ENCODE assay signal across 8 cellular contexts in genomic region chr17:76384987-76385891, GRCh38. TPM values are rescaled to one million over a fixed set of nuclear protein-coding genes. Genes with fewer than 3 reads are reported as not detected.
DNase-seq lines count a peak whose midpoint lies in the region; ATAC-seq and TF ChIP-seq lines count a peak whose summit lies in the region.

No MANE protein-coding gene starts in this region.

- H3K36me3 ChIP-seq in Caco-2 (ENCODE audit: control insufficient read depth, insufficient read depth, low read length) (no peaks in the 10 kb centered on the region), esophagus muscularis mucosa (peaks cover 0 to 16% (median 6%) of the 10 kb centered on the region in 4 donors), uterus (no peaks in the 10 kb centered on the region)

- peaks cover 30% of the 10 kb centered on the region for H3K36me3 Mint-ChIP-seq in Caco-2 (ENCODE audit: insufficient read depth, unreplicated experiment)
- no peaks in the 10 kb centered on the region for H3K36me3 Mint-ChIP-seq in natural killer cell treated with Interleukin-12 subunit alpha and Interleukin-12 subunit beta and Interleukin-15 and Interleukin-18, amount 100 ng/mL, for 72 hours

- H3K27ac ChIP-seq in esophagus muscularis mucosa (replicated peaks in 1 of 4) (peak overlapping the region; percentile 79 to 91 (median 84)), uterus (peak overlapping the region; percentile 74 to 75)

- POLR2A ChIA-PET in Caco-2 (lab: Charles Lee): interaction anchor here (0.7 kb wide), 1 partner anchor 13 kb away, joined by 3 read pairs; no protein-coding TSS in a partner anchor

- 0% methylated on average over 12 of the region's 74 CpGs for WGBS in esophagus muscularis mucosa

- DNase-seq in Caco-2 (peak in 1 of 2 experiments; percentile 52), LNCaP clone FGC (ENCODE audit: low read depth) (no peak), activated T-cell treated with anti-CD3 and anti-CD28 coated beads for 1 hour (ENCODE audit: low read depth) (peak; percentile 31), esophagus muscularis mucosa (ENCODE audit: extremely low spot score) (no peak), uterus (peak in 1 of 2 donors; percentile 44), DMS79 treated with DMSO at 0.1 percent for 48 hours (lab: John Stamatoyannopoulos, UW) (no peak), NCI-H2029 (lab: John Stamatoyannopoulos, UW) (no peak)
- DNase-seq in natural killer cell treated with Interleukin-12 subunit alpha and Interleukin-12 subunit beta and Interleukin-15 and Interleukin-18, amount 100 ng/mL, for 72 hours (ENCODE audit: low spot score): peak; percentile 80

- TF ChIP-seq CTCF in Caco-2 (IDR thresholded peaks at IDR 0.05; ENCODE audit: insufficient read depth in 1 of 2, low read depth in 1 of 2, low read length in 1 of 2, severe bottlenecking in 1 of 2, unreplicated experiment in 1 of 2) (no peak), LNCaP clone FGC (IDR thresholded peaks at IDR 0.05; ENCODE audit: control insufficient read depth, extremely low read depth, insufficient read depth) (no peak), esophagus muscularis mucosa (IDR thresholded peaks at IDR 0.05) (no peak), uterus (IDR thresholded peaks at IDR 0.05) (no peak)

- H3K4me1 ChIP-seq in Caco-2 (peaks cover 14% of the 10 kb centered on the region), esophagus muscularis mucosa (peaks cover 32 to 63% (median 57%) of the 10 kb centered on the region in 4 donors), uterus (peaks cover 0 to 25% of the 10 kb centered on the region in 2 donors)

- TF ChIP-seq POLR2A in esophagus muscularis mucosa (IDR thresholded peaks at IDR 0.05; ENCODE audit: low read depth) (no peak), uterus (IDR thresholded peaks at IDR 0.05) (no peak)

- H3K27me3 ChIP-seq in Caco-2 (replicated peaks; ENCODE audit: control insufficient read depth, insufficient read depth, low read length): peaks cover 1% of the 10 kb centered on the region; the same call in 1 of the 2 replicates
- H3K27me3 ChIP-seq in esophagus muscularis mucosa: peaks cover 0 to 51% (median 4%) of the 10 kb centered on the region in 4 donors
- H3K27me3 ChIP-seq in uterus: peaks cover 0 to 17% of the 10 kb centered on the region in 2 donors

- intact Hi-C loops in Caco-2 (cut with micrococcal nuclease; ENCODE audit: unreplicated experiment) (loop anchor here (1.0 kb wide), 1 partner anchor 82 kb away; no protein-coding TSS in a partner anchor), esophagus muscularis mucosa (cut with DNase I) (loop anchor here (5.0 kb wide), 1 partner anchor 33 kb away; the partner anchor contains the start of gene PRPSAP1), uterus (cut with DNase I; ENCODE audit: low total_unique reads) (no loop called here)

- H3K9me3 ChIP-seq in Caco-2 (no peaks in the 10 kb centered on the region), esophagus muscularis mucosa (no peaks in the 10 kb centered on the region), uterus (no peaks in the 10 kb centered on the region)

- H3K4me3 ChIP-seq in Caco-2 (ENCODE audit: low read depth, low read length) (peak overlapping the region; percentile 76), LNCaP clone FGC (ENCODE audit: low read depth, low read length) (peak overlapping the region; percentile 56), esophagus muscularis mucosa (peak overlapping the region; percentile 64 to 73 (median 68)), uterus (peak overlapping the region; percentile 33 to 48)

- CTCF ChIA-PET in Caco-2 (lab: Charles Lee): interaction anchor here (0.7 to 5.6 kb wide), 10 partner anchors 11 to 243 kb away, joined by 3 to 49 read pairs (median 4); partner anchors contain the start of gene PRPSAP1

- BruUV-seq in Caco-2 (replicated peaks; lab: Mats Ljungman, UMichigan): TSS peak; percentile 9

- H3K9me3 Mint-ChIP-seq in Caco-2 (ENCODE audit: unreplicated experiment): no peaks in the 10 kb centered on the region
- H3K9me3 Mint-ChIP-seq in natural killer cell treated with Interleukin-12 subunit alpha and Interleukin-12 subunit beta and Interleukin-15 and Interleukin-18, amount 100 ng/mL, for 72 hours: no peaks in the 10 kb centered on the region

- no peaks in the 10 kb centered on the region for H3K4me1 Mint-ChIP-seq in Caco-2 (ENCODE audit: low read depth, unreplicated experiment)
- peaks cover 0 to 12% of the 10 kb centered on the region in 2 donors for H3K4me1 Mint-ChIP-seq in natural killer cell treated with Interleukin-12 subunit alpha and Interleukin-12 subunit beta and Interleukin-15 and Interleukin-18, amount 100 ng/mL, for 72 hours (ENCODE audit: low read depth in 2 of 2)

- H3K27ac Mint-ChIP-seq in Caco-2 (ENCODE audit: unreplicated experiment): no peak overlapping the region
- H3K27ac Mint-ChIP-seq in natural killer cell treated with Interleukin-12 subunit alpha and Interleukin-12 subunit beta and Interleukin-15 and Interleukin-18, amount 100 ng/mL, for 72 hours: no peak overlapping the region

- peak overlapping the region; percentile 91 for H3K4me3 Mint-ChIP-seq in Caco-2 (ENCODE audit: unreplicated experiment)
- H3K4me3 Mint-ChIP-seq in natural killer cell treated with Interleukin-12 subunit alpha and Interleukin-12 subunit beta and Interleukin-15 and Interleukin-18, amount 100 ng/mL, for 72 hours: peak overlapping the region; percentile 44

- no peaks in the 10 kb centered on the region for H3K27me3 Mint-ChIP-seq in Caco-2 (ENCODE audit: insufficient read depth, unreplicated experiment)
- H3K27me3 Mint-ChIP-seq in natural killer cell treated with Interleukin-12 subunit alpha and Interleukin-12 subunit beta and Interleukin-15 and Interleukin-18, amount 100 ng/mL, for 72 hours: no peaks in the 10 kb centered on the region

- TF ChIP-seq EP300 in esophagus muscularis mucosa (IDR thresholded peaks at IDR 0.05): no peak

- peak; percentile 2 to 11 for ATAC-seq in natural killer cell treated with Interleukin-12 subunit alpha and Interleukin-12 subunit beta and Interleukin-15 and Interleukin-18, amount 100 ng/mL, for 72 hours

RNA-seq across cellular contexts. Expression of gene SPHK1, which starts 0.8 kb away (rescaled TPM):
- total RNA-seq in Caco-2 (2022) (6.7 and 7.7 TPM in 2 replicates), esophagus muscularis mucosa (10 to 100 TPM; 10.8 to 33.8 (median 16.5) TPM), uterus (10 to 100 TPM in 2 of 4 donors, 1 to 10 TPM in 2; 7.9 to 33.2 (median 12.0) TPM)
- total RNA-seq in natural killer cell treated with Interleukin-12 subunit alpha and Interleukin-12 subunit beta and Interleukin-15 and Interleukin-18, amount 100 ng/mL, for 72 hours: 10 to 100 TPM; 13.9 to 14.5 TPM

RNA-seq across cellular contexts. Expression of gene PRPSAP1, which starts 31.5 kb away (rescaled TPM):
- total RNA-seq in Caco-2 (2022) (81.3 and 87.6 TPM in 2 replicates), esophagus muscularis mucosa (10 to 100 TPM; 37.3 to 71.4 (median 50.4) TPM), uterus (10 to 100 TPM; 52.4 to 82.3 (median 68.7) TPM)
- total RNA-seq in natural killer cell treated with Interleukin-12 subunit alpha and Interleukin-12 subunit beta and Interleukin-15 and Interleukin-18, amount 100 ng/mL, for 72 hours: 10 to 100 TPM; 45.0 to 57.4 TPM

Comparison
In these comparisons a context has a peak if more than half of its experiments do, and no peak if none do; other contexts are left out.
1. DNase-seq: peak in activated T-cell treated with anti-CD3 and anti-CD28 coated beads for 1 hour (single experiment) and natural killer cell treated with Interleukin-12 subunit alpha and Interleukin-12 subunit beta and Interleukin-15 and Interleukin-18, amount 100 ng/mL, for 72 hours (single experiment); none in LNCaP clone FGC (single experiment), esophagus muscularis mucosa (single experiment), DMS79 treated with DMSO at 0.1 percent for 48 hours (single experiment) and NCI-H2029 (single experiment).
2. Peak in every context shown above with its lines, with median percentiles within 50 percentile points of each other: H3K4me3 ChIP-seq.